ENCODE assay signal across 14 cellular contexts in genomic region chr2:172311921-172312345, GRCh38.
DNase-seq lines count a peak whose midpoint lies in the region; ATAC-seq, FAIRE-seq and TF ChIP-seq lines count a peak whose summit lies in the region.
"Had no signal": no experiment of that assay in that cellular context is flagged by ENCODE, and none has a peak within 500 bp of the region (broad histone marks: within the 10 kb centered on the region; RNA-seq: fewer than 3 reads in every experiment).

No MANE protein-coding gene starts in this region.

- H3K4me1 Mint-ChIP-seq in CD4-positive, alpha-beta T cell (ENCODE audit: low read depth): no peaks in the 10 kb centered on the region
- H3K4me1 Mint-ChIP-seq in activated naive CD8-positive, alpha-beta T cell treated with anti-CD3 and anti-CD28 coated beads for 36 hours: no peaks in the 10 kb centered on the region
- H3K4me1 Mint-ChIP-seq: natural killer cell had no signal

- peak; percentile 59 for ATAC-seq in esophagus mucosa
- ATAC-seq in lower lobe of right lung: peak; percentile 26 to 65
- no peak for ATAC-seq in CD4-positive, alpha-beta T cell (ENCODE audit: poor library complexity)
- ATAC-seq: natural killer cell, PC-3 had no signal

- H3K4me3 ChIP-seq in lower lobe of right lung: no peak overlapping the region
- H3K4me3 ChIP-seq in subcutaneous abdominal adipose tissue (ENCODE audit: low read depth in 1 of 5, low read length in 5 of 5): no peak overlapping the region

- no peak for FAIRE-seq in D721Med (lab: Jason Lieb, UNC)

- POLR2A ChIA-PET in CD4-positive, alpha-beta T cell (lab: Charles Lee): no interaction called here

- peak overlapping the region in 1 of 5 donors; percentile 12 for H3K9ac ChIP-seq in subcutaneous abdominal adipose tissue (ENCODE audit: low read length in 5 of 5)

- no peaks in the 10 kb centered on the region for H3K36me3 Mint-ChIP-seq in CD4-positive, alpha-beta T cell (ENCODE audit: low read depth)
- no peaks in the 10 kb centered on the region for H3K36me3 Mint-ChIP-seq in activated naive CD8-positive, alpha-beta T cell treated with anti-CD3 and anti-CD28 coated beads for 36 hours
- H3K36me3 Mint-ChIP-seq: activated CD4-positive, alpha-beta memory T cell treated with anti-CD3 and anti-CD28 coated beads for 36 hours; natural killer cell had no signal

- TF ChIP-seq CTCF in lower lobe of right lung (IDR thresholded peaks at IDR 0.05) (no peak), D721Med (IDR thresholded peaks at IDR 0.05; ENCODE audit: insufficient read depth, missing control alignments) (no peak)
- no peak for TF ChIP-seq CTCF in CD4-positive, alpha-beta T cell (IDR thresholded peaks at IDR 0.05)

- CTCF ChIA-PET in CD4-positive, alpha-beta T cell (lab: Charles Lee): no interaction called here

- peak; percentile 61 for DNase-seq in NCI-H446 treated with DMSO at 0.1 percent for 48 hours (lab: John Stamatoyannopoulos, UW)
- no peak for DNase-seq in lower lobe of right lung
- DNase-seq in CD4-positive, alpha-beta T cell: no peak
- DNase-seq in D721Med (ENCODE audit: insufficient read length, low spot score): no peak
- DNase-seq in activated naive CD8-positive, alpha-beta T cell treated with anti-CD3 and anti-CD28 coated beads for 36 hours: no peak
- DNase-seq in GF-D8 (lab: John Stamatoyannopoulos, UW): no peak
- DNase-seq: activated CD4-positive, alpha-beta memory T cell treated with anti-CD3 and anti-CD28 coated beads for 36 hours; hypothalamus; natural killer cell; NCI-H146; PC-3 had no signal

- H3K4me1 ChIP-seq in lower lobe of right lung (peaks cover 14% of the 10 kb centered on the region), subcutaneous abdominal adipose tissue (ENCODE audit: control insufficient read depth in 5 of 5, insufficient read depth in 5 of 5, low read length in 5 of 5) (peaks cover 0 to 42% (median 12%) of the 10 kb centered on the region in 5 donors)

- H3K27ac Mint-ChIP-seq in CD4-positive, alpha-beta T cell: no peak overlapping the region
- no peak overlapping the region for H3K27ac Mint-ChIP-seq in activated naive CD8-positive, alpha-beta T cell treated with anti-CD3 and anti-CD28 coated beads for 36 hours
- H3K27ac Mint-ChIP-seq: activated CD4-positive, alpha-beta memory T cell treated with anti-CD3 and anti-CD28 coated beads for 36 hours; activated T-helper 1 cell treated with anti-CD3 and anti-CD28 coated beads, Interleukin-12 subunit alpha, Interleukin-12 subunit beta, Interleukin-2, Interleukin-4 antibody, amounts not matched to agents 30 ng/mL and 10 ng/mL and 1 ng/mL, durations not matched to agents 14 hours and 24 hours and 36 hours; natural killer cell had no signal

- H3K27ac ChIP-seq in lower lobe of right lung: peak overlapping the region; percentile 55
- peak overlapping the region; percentile 69 for H3K27ac ChIP-seq in subcutaneous abdominal adipose tissue (ENCODE audit: low read depth, low read length)
- H3K27ac ChIP-seq in CD4-positive, alpha-beta T cell (ENCODE audit: low read depth, low read length): no peak overlapping the region

- no peaks in the 10 kb centered on the region for H3K9me3 Mint-ChIP-seq in CD4-positive, alpha-beta T cell
- H3K9me3 Mint-ChIP-seq in activated naive CD8-positive, alpha-beta T cell treated with anti-CD3 and anti-CD28 coated beads for 36 hours: no peaks in the 10 kb centered on the region
- H3K9me3 Mint-ChIP-seq: activated CD4-positive, alpha-beta memory T cell treated with anti-CD3 and anti-CD28 coated beads for 36 hours; activated T-helper 1 cell treated with anti-CD3 and anti-CD28 coated beads, Interleukin-12 subunit alpha, Interleukin-12 subunit beta, Interleukin-2, Interleukin-4 antibody, amounts not matched to agents 30 ng/mL and 10 ng/mL and 1 ng/mL, durations not matched to agents 14 hours and 24 hours and 36 hours; natural killer cell had no signal

- no peaks in the 10 kb centered on the region for H3K27me3 Mint-ChIP-seq in CD4-positive, alpha-beta T cell
- no peaks in the 10 kb centered on the region for H3K27me3 Mint-ChIP-seq in activated naive CD8-positive, alpha-beta T cell treated with anti-CD3 and anti-CD28 coated beads for 36 hours
- H3K27me3 Mint-ChIP-seq: activated CD4-positive, alpha-beta memory T cell treated with anti-CD3 and anti-CD28 coated beads for 36 hours had no signal

- no peaks in the 10 kb centered on the region for H3K36me3 ChIP-seq in lower lobe of right lung
- H3K36me3 ChIP-seq in subcutaneous abdominal adipose tissue (ENCODE audit: control insufficient read depth in 5 of 5, insufficient read depth in 5 of 5, low read length in 5 of 5): no peaks in the 10 kb centered on the region

- no peaks in the 10 kb centered on the region for H3K27me3 ChIP-seq in lower lobe of right lung (ENCODE audit: low read depth)
- no peaks in the 10 kb centered on the region for H3K27me3 ChIP-seq in subcutaneous abdominal adipose tissue (ENCODE audit: control insufficient read depth in 5 of 5, insufficient read depth in 4 of 5, low read length in 5 of 5)
- no peaks in the 10 kb centered on the region for H3K27me3 ChIP-seq in CD4-positive, alpha-beta T cell (ENCODE audit: control insufficient read depth, insufficient read depth, low read length)

- no peak overlapping the region for H3K4me3 Mint-ChIP-seq in CD4-positive, alpha-beta T cell
- no peak overlapping the region for H3K4me3 Mint-ChIP-seq in activated naive CD8-positive, alpha-beta T cell treated with anti-CD3 and anti-CD28 coated beads for 36 hours
- H3K4me3 Mint-ChIP-seq: activated CD4-positive, alpha-beta memory T cell treated with anti-CD3 and anti-CD28 coated beads for 36 hours; activated T-helper 1 cell treated with anti-CD3 and anti-CD28 coated beads, Interleukin-12 subunit alpha, Interleukin-12 subunit beta, Interleukin-2, Interleukin-4 antibody, amounts not matched to agents 30 ng/mL and 10 ng/mL and 1 ng/mL, durations not matched to agents 14 hours and 24 hours and 36 hours; natural killer cell had no signal

- H3K9me3 ChIP-seq in lower lobe of right lung: no peaks in the 10 kb centered on the region
- H3K9me3 ChIP-seq in subcutaneous abdominal adipose tissue (ENCODE audit: control insufficient read depth in 5 of 5, low read length in 5 of 5): no peaks in the 10 kb centered on the region
- H3K9me3 ChIP-seq in CD4-positive, alpha-beta T cell (ENCODE audit: control insufficient read depth, low read length): no peaks in the 10 kb centered on the region

- intact Hi-C loops in lower lobe of right lung (cut with DNase I): no loop called here
- intact Hi-C loops in CD4-positive, alpha-beta T cell (cut with DNase I, micrococcal nuclease): no loop called here
